8 cellular contexts compared by ENCODE assay signal in genomic region chr12:104137175-104137901, GRCh38. TPM values are rescaled to one million over a fixed set of nuclear protein-coding genes. Genes with fewer than 3 reads are reported as not detected.
DNase-seq lines count a peak whose midpoint lies in the region; ATAC-seq, FAIRE-seq and TF ChIP-seq lines count a peak whose summit lies in the region.

No MANE protein-coding gene starts in this region.

- H3K36me3 ChIP-seq in muscle layer of duodenum (ENCODE audit: control insufficient read depth in 1 of 2, insufficient read depth in 2 of 2, low read length in 2 of 2) = peaks cover 0 to 6% of the 10 kb centered on the region in 2 donors

- peak overlapping the region; percentile 63 for H3K27ac Mint-ChIP-seq in stimulated activated memory B cell treated with anti-CD40 and anti-IgM and Interleukin-4, amounts not matched to agents 10 μg/mL and 1 μg/mL and 100 μg/mL, for 72 hours

- ATAC-seq in A549 = peak; percentile 13 to 33
- peak; percentile 31 for ATAC-seq in GM18517 (IDR thresholded peaks at IDR 0.05; ENCODE audit: unreplicated experiment)
- ATAC-seq in HG03025 (IDR thresholded peaks at IDR 0.05; ENCODE audit: low FRiP score, unreplicated experiment) = peak; percentile 23
- peak; percentile 29 to 38 for ATAC-seq in activated T-cell treated with anti-CD3 and anti-CD28 coated beads, Interleukin-2, amount 50 U/mL, for 4 hours
- peak; percentile 12 for ATAC-seq in esophagus mucosa
- peak; percentile 60 for ATAC-seq in stimulated activated memory B cell treated with anti-CD40 and anti-IgM and Interleukin-4, amounts not matched to agents 10 μg/mL and 1 μg/mL and 100 μg/mL, for 72 hours

- no peak for TF ChIP-seq RAD21 in A549 (conservative IDR thresholded peaks at IDR 0.05 in 1 of 2, IDR thresholded peaks at IDR 0.05 in 1 of 2)

- H3K4me1 ChIP-seq in A549 = peaks cover 50% of the 10 kb centered on the region
- H3K4me1 ChIP-seq in muscle layer of duodenum (ENCODE audit: control insufficient read depth in 1 of 2, insufficient read depth in 2 of 2, low read length in 2 of 2) = peaks cover 10 to 27% of the 10 kb centered on the region in 2 donors

- peaks cover 17% of the 10 kb centered on the region for H3K4me1 Mint-ChIP-seq in activated T-cell treated with anti-CD3 and anti-CD28 coated beads, Interleukin-2, amount 50 U/mL, for 4 hours (ENCODE audit: low read depth)
- peaks cover 17% of the 10 kb centered on the region for H3K4me1 Mint-ChIP-seq in stimulated activated memory B cell treated with anti-CD40 and anti-IgM and Interleukin-4, amounts not matched to agents 10 μg/mL and 1 μg/mL and 100 μg/mL, for 72 hours

- peak; percentile 52 for TF ChIP-seq POLR2A in A549 (IDR thresholded peaks at IDR 0.05; ENCODE audit: low read length)

- H3K9me3 Mint-ChIP-seq in activated T-cell treated with anti-CD3 and anti-CD28 coated beads, Interleukin-2, amount 50 U/mL, for 4 hours = no peaks in the 10 kb centered on the region
- H3K9me3 Mint-ChIP-seq in stimulated activated memory B cell treated with anti-CD40 and anti-IgM and Interleukin-4, amounts not matched to agents 10 μg/mL and 1 μg/mL and 100 μg/mL, for 72 hours = no peaks in the 10 kb centered on the region

- no peak for TF ChIP-seq CTCF in A549 (IDR thresholded peaks at IDR 0.05)

- H3K27ac ChIP-seq in A549 (peak overlapping the region; percentile 93 to 94), muscle layer of duodenum (ENCODE audit: low read length) (peak overlapping the region; percentile 92)

- H3K9me3 ChIP-seq in A549 (no peaks in the 10 kb centered on the region), muscle layer of duodenum (ENCODE audit: control insufficient read depth in 1 of 2, low read length in 2 of 2) (no peaks in the 10 kb centered on the region)

- FAIRE-seq in A549 (lab: Jason Lieb, UNC) = no peak

- DNase-seq in A549 (ENCODE audit: low read depth in 1 of 2, low spot score in 1 of 2) (peak; percentile 41 to 48), NOMO-1 treated with dmso at 0.1 percent for 144 hours (lab: John Stamatoyannopoulos, UW; ENCODE audit: unreplicated experiment) (peak; percentile 11)
- peak; percentile 27 for DNase-seq in activated T-cell treated with anti-CD3 and anti-CD28 coated beads, Interleukin-2, amount 50 U/mL, for 4 hours

- no peaks in the 10 kb centered on the region for H3K27me3 ChIP-seq in muscle layer of duodenum (ENCODE audit: low read depth, low read length)

- no peak for TF ChIP-seq EP300 in A549 (IDR thresholded peaks at IDR 0.05)

- H3K4me3 ChIP-seq in A549 (peak overlapping the region; percentile 89), muscle layer of duodenum (ENCODE audit: low read depth in 1 of 2, low read length in 2 of 2) (peak overlapping the region; percentile 77 to 90)

- POLR2A ChIA-PET in A549 (lab: Yijun Ruan, JAX) = interaction anchor here (0.6 to 2.1 kb wide), 20 partner anchors 8 to 971 kb away, joined by 3 to 13 read pairs (median 4); partner anchors contain the start of genes HSP90B1 and TDG

- CTCF ChIA-PET in A549 (lab: Yijun Ruan, JAX) = interaction anchor here (0.6 to 0.7 kb wide), 2 partner anchors 24 to 162 kb away, joined by 3 to 4 read pairs; no protein-coding TSS in a partner anchor

- H3K36me3 Mint-ChIP-seq in activated T-cell treated with anti-CD3 and anti-CD28 coated beads, Interleukin-2, amount 50 U/mL, for 4 hours (ENCODE audit: insufficient read depth) = peaks cover 5% of the 10 kb centered on the region
- peaks cover 4% of the 10 kb centered on the region for H3K36me3 Mint-ChIP-seq in stimulated activated memory B cell treated with anti-CD40 and anti-IgM and Interleukin-4, amounts not matched to agents 10 μg/mL and 1 μg/mL and 100 μg/mL, for 72 hours

- H3K4me2 ChIP-seq in A549 = peak overlapping the region; percentile 91

- H3K27me3 Mint-ChIP-seq in activated T-cell treated with anti-CD3 and anti-CD28 coated beads, Interleukin-2, amount 50 U/mL, for 4 hours (ENCODE audit: low read depth) = no peaks in the 10 kb centered on the region
- no peaks in the 10 kb centered on the region for H3K27me3 Mint-ChIP-seq in stimulated activated memory B cell treated with anti-CD40 and anti-IgM and Interleukin-4, amounts not matched to agents 10 μg/mL and 1 μg/mL and 100 μg/mL, for 72 hours

- peak overlapping the region; percentile 88 for H3K4me3 Mint-ChIP-seq in activated T-cell treated with anti-CD3 and anti-CD28 coated beads, Interleukin-2, amount 50 U/mL, for 4 hours
- peak overlapping the region; percentile 85 for H3K4me3 Mint-ChIP-seq in stimulated activated memory B cell treated with anti-CD40 and anti-IgM and Interleukin-4, amounts not matched to agents 10 μg/mL and 1 μg/mL and 100 μg/mL, for 72 hours

- 5% methylated on average over 9 of the region's 74 CpGs for WGBS in A549 (ENCODE audit: missing lambda C conversion rate)

TF ChIP-seq in A549, 52 proteins besides CTCF, POLR2A, EP300 and RAD21:
- TF ChIP-seq HOXB13 (CRISPR knock-in tag; IDR thresholded peaks at IDR 0.05; ENCODE audit: low read depth) (no peak), FOSB (CRISPR knock-in tag; IDR thresholded peaks at IDR 0.05) (no peak), HDAC2 (IDR thresholded peaks at IDR 0.05) (no peak), MAX (IDR thresholded peaks at IDR 0.05) (peak; percentile 51)

RNA-seq across cellular contexts. Expression of gene NFYB, which starts 0.7 kb away (rescaled TPM):
- 40.0 and 70.2 TPM in 2 replicates for polyA plus RNA-seq in A549 (2011; rRNA removed)
- polyA plus RNA-seq in A549 (2012; cell fraction: cytosol; rRNA removed) = 16.4 and 16.7 TPM in 2 replicates
- polyA plus RNA-seq in A549 (2012; cell fraction: nucleus; rRNA removed) = 7.2 and 10.8 TPM in 2 replicates
- polyA plus RNA-seq in A549 (2017; fragmentation: RNase III; extraction: RNeasy Plus Mini Kit Qiagen cat#74134 plus additional on column Dnase treatment) = 45.2 to 48.3 TPM (median 45.4 TPM) in 3 replicates
- 9.0 and 13.7 TPM in 2 replicates for polyA minus RNA-seq in A549 (2011; rRNA and poly(A)+ RNA removed)
- 10 to 100 TPM; 20.6 to 25.7 (median 22.9) TPM for total RNA-seq in activated T-cell treated with anti-CD3 and anti-CD28 coated beads, Interleukin-2, amount 50 U/mL, for 4 hours
- total RNA-seq in esophagus mucosa = 9.3 TPM

Comparison
In these comparisons a context has a peak if more than half of its experiments do, and no peak if none do; other contexts are left out.
1. Peak in every context shown above with its lines: DNase-seq, ATAC-seq, H3K4me3 ChIP-seq and H3K27ac ChIP-seq.